Comparison of ENCODE assay signal across 3 cellular contexts in the genomic region with DNA sequence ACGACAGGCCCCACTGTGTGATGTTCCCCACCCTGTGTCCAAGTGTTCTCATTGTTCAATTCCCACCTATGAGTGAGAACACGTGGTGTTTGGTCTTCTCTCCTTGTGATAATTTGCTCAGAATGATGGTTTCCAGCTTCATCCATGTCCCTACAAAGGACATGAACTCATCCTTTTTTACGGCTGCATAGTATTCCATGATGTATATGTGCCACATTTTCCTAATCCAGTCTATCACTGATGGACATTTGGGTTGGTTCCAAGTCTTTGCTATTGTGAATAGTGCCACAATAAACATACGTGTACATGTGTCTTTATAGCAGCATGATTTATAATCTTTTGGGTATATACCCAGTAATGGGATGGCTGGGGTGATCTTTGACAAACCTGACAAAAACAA. TPM values are rescaled to one million over a fixed set of nuclear protein-coding genes. Genes with fewer than 3 reads are reported as not detected.
"Had no signal": no experiment of that assay in that cellular context is flagged by ENCODE, and none has a peak within 500 bp of the region (broad histone marks: within the 10 kb centered on the region; RNA-seq: fewer than 3 reads in every experiment).

No MANE protein-coding gene starts in this region.

RNA-seq across cellular contexts. Expression of a gene that starts 20.0 kb away (rescaled TPM):
- total RNA-seq: mononuclear cell; naive thymus-derived CD4-positive, alpha-beta T cell had no signal
- polyA plus RNA-seq: immature natural killer cell; naive thymus-derived CD4-positive, alpha-beta T cell had no signal
